Comparison of ENCODE assay signal across 8 cellular contexts in genomic region chr1:59292557-59292956, GRCh38. TPM values are rescaled to one million over a fixed set of nuclear protein-coding genes. Genes with fewer than 3 reads are reported as not detected.
A peak's percentile ranks its signal among the peaks of the same experiment; 100 is the strongest.
DNase-seq lines count a peak whose midpoint lies in the region; ATAC-seq and TF ChIP-seq lines count a peak whose summit lies in the region.

No MANE protein-coding gene starts in this region.

- H3K9me3 Mint-ChIP-seq in mesothelial cell of epicardium = peaks cover 9% of the 10 kb centered on the region
- peaks cover 0 to 3% of the 10 kb centered on the region in 2 donors for H3K9me3 Mint-ChIP-seq in activated naive CD4-positive, alpha-beta T cell treated with anti-CD3 and anti-CD28 coated beads, Interleukin-2, amount 50 U/mL, for 72 hours

- no peak overlapping the region for H3K4me3 ChIP-seq in cardiac fibroblast (replicated peaks in 1 of 2; ENCODE audit: low read depth in 2 of 2, low read length in 2 of 2)

- ATAC-seq in HG03571 (IDR thresholded peaks at IDR 0.05; ENCODE audit: unreplicated experiment) = no peak
- no peak for ATAC-seq in activated naive CD4-positive, alpha-beta T cell treated with anti-CD3 and anti-CD28 coated beads, Interleukin-2, amount 50 U/mL, for 72 hours

- no peaks in the 10 kb centered on the region for H3K27me3 Mint-ChIP-seq in mesothelial cell of epicardium (ENCODE audit: low read depth)

- DNase-seq in GF-D8 (lab: John Stamatoyannopoulos, UW) (peak; percentile 94), HuH-7.5 (ENCODE audit: low spot score) (peak; percentile 69), cardiac fibroblast (ENCODE audit: low read depth in 2 of 2) (peak; percentile 91 to 94), mesothelial cell of epicardium (ENCODE audit: low spot score in 2 of 2, unreplicated experiment in 2 of 2) (no peak), islet precursor cell (no peak), HUDEP-2 (lab: John Stamatoyannopoulos, UW; ENCODE audit: unreplicated experiment in 76 of 76) (no peak)
- DNase-seq in activated naive CD4-positive, alpha-beta T cell treated with anti-CD3 and anti-CD28 coated beads, Interleukin-2, amount 50 U/mL, for 72 hours (ENCODE audit: low spot score in 2 of 2) = no peak

- peak overlapping the region; percentile 59 for H3K27ac Mint-ChIP-seq in mesothelial cell of epicardium
- no peak overlapping the region for H3K27ac Mint-ChIP-seq in activated naive CD4-positive, alpha-beta T cell treated with anti-CD3 and anti-CD28 coated beads, Interleukin-2, amount 50 U/mL, for 72 hours

- H3K4me1 Mint-ChIP-seq in mesothelial cell of epicardium = peaks cover 28% of the 10 kb centered on the region

- H3K4me3 Mint-ChIP-seq in mesothelial cell of epicardium = no peak overlapping the region

- TF ChIP-seq CTCF in cardiac fibroblast (IDR thresholded peaks at IDR 0.05; ENCODE audit: low read depth, low read length) (no peak), mesothelial cell of epicardium (IDR thresholded peaks at IDR 0.05; ENCODE audit: unreplicated experiment) (no peak)

- H3K36me3 Mint-ChIP-seq in mesothelial cell of epicardium = no peaks in the 10 kb centered on the region
- peaks cover 0 to 5% of the 10 kb centered on the region in 2 donors for H3K36me3 Mint-ChIP-seq in activated naive CD4-positive, alpha-beta T cell treated with anti-CD3 and anti-CD28 coated beads, Interleukin-2, amount 50 U/mL, for 72 hours

RNA-seq across cellular contexts. Expression of gene FGGY, which starts 4.3 kb away (rescaled TPM):
- 21.8 to 26.8 TPM (median 26.8 TPM) in 3 replicates for total RNA-seq in mesothelial cell of epicardium
- total RNA-seq in activated naive CD4-positive, alpha-beta T cell treated with anti-CD3 and anti-CD28 coated beads, Interleukin-2, amount 50 U/mL, for 72 hours = 10 to 100 TPM; 15.0 to 17.0 TPM

Comparison
In these comparisons a context has a peak if more than half of its experiments do, and no peak if none do; other contexts are left out.
1. DNase-seq: peak in GF-D8 (single experiment), HuH-7.5 (single experiment) and cardiac fibroblast (2 of 2); none in mesothelial cell of epicardium (0 of 2), islet precursor cell (single experiment), activated naive CD4-positive, alpha-beta T cell treated with anti-CD3 and anti-CD28 coated beads, Interleukin-2, amount 50 U/mL, for 72 hours (0 of 2) and HUDEP-2 (0 of 76).